Comparison of ENCODE assay signal across 22 cellular contexts in the genomic region with DNA sequence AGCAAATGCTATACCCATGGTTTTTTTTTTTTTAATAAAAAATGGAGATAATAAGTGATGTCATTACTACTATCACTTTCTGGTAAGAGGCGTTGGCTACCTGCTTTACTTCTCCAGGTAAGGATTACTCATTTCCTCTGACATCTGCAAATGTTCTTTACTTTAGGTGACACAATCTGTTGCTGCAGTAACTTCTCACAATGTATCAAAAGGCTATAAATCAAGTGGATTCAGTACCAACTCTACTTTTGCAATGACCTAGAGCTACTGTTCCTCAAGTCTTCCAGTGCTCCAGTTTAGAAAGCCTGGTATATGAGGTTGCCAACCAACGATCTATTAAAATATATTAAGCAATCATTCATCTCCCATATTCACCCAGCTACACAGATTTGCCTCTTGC.
DNase-seq lines count a peak whose midpoint lies in the region; ATAC-seq and TF ChIP-seq lines count a peak whose summit lies in the region.
"Had no signal": no experiment of that assay in that cellular context is flagged by ENCODE, and none has a peak within 500 bp of the region (broad histone marks: within the 10 kb centered on the region; RNA-seq: fewer than 3 reads in every experiment).

No MANE protein-coding gene starts in this region.

- no peaks in the 10 kb centered on the region for H3K9me3 Mint-ChIP-seq in MCF 10A (ENCODE audit: unreplicated experiment)
- H3K9me3 Mint-ChIP-seq in activated T-cell treated with anti-CD3 and anti-CD28 coated beads, Interleukin-2, amount 50 U/mL, for 4 hours = no peaks in the 10 kb centered on the region
- H3K9me3 Mint-ChIP-seq in natural killer cell = peaks cover 3 to 5% of the 10 kb centered on the region in 2 donors
- H3K9me3 Mint-ChIP-seq in activated CD4-positive, alpha-beta T cell treated with anti-CD3 and anti-CD28 coated beads, Interleukin-2, amount 10 ng/mL, durations not matched to agents 24 days and 14 days = no peaks in the 10 kb centered on the region
- H3K9me3 Mint-ChIP-seq: CD8-positive, alpha-beta T cell had no signal

- POLR2A ChIA-PET in MCF 10A (lab: Yijun Ruan, JAX) (interaction anchor here (0.7 to 0.8 kb wide), 2 partner anchors 9 to 128 kb away, joined by 3 to 4 read pairs; no protein-coding TSS in a partner anchor), RWPE1 (lab: Yijun Ruan, JAX; ENCODE audit: low non-redundant PET) (no interaction called here)

- H3K36me3 Mint-ChIP-seq in MCF 10A (ENCODE audit: insufficient read depth, unreplicated experiment) = no peaks in the 10 kb centered on the region
- H3K36me3 Mint-ChIP-seq in activated T-cell treated with anti-CD3 and anti-CD28 coated beads, Interleukin-2, amount 50 U/mL, for 4 hours (ENCODE audit: insufficient read depth) = no peaks in the 10 kb centered on the region
- H3K36me3 Mint-ChIP-seq in natural killer cell = no peaks in the 10 kb centered on the region
- H3K36me3 Mint-ChIP-seq in activated CD4-positive, alpha-beta T cell treated with anti-CD3 and anti-CD28 coated beads, Interleukin-2, amount 10 ng/mL, durations not matched to agents 24 days and 14 days (ENCODE audit: low read depth) = no peaks in the 10 kb centered on the region
- H3K36me3 Mint-ChIP-seq: CD8-positive, alpha-beta T cell had no signal

- H3K9me3 ChIP-seq in breast epithelium = no peaks in the 10 kb centered on the region
- H3K9me3 ChIP-seq: Caco-2, SJCRH30 had no signal

- DNase-seq in MCF 10A (ENCODE audit: unreplicated experiment) (peak; percentile 85), breast epithelium (ENCODE audit: low spot score in 2 of 2) (no peak), RWPE1 (ENCODE audit: low spot score) (peak; percentile 87), epithelial cell of prostate (ENCODE audit: low read depth, low spot score) (peak; percentile 93), natural killer cell (no peak)
- no peak for DNase-seq in activated T-cell treated with anti-CD3 and anti-CD28 coated beads, Interleukin-2, amount 50 U/mL, for 4 hours
- no peak for DNase-seq in activated CD4-positive, alpha-beta T cell treated with anti-CD3 and anti-CD28 coated beads, Interleukin-2, amount 10 ng/mL, durations not matched to agents 24 days and 14 days
- DNase-seq: Caco-2; CD8-positive, alpha-beta T cell; DMS79 treated with DMSO at 0.1 percent for 48 hours; IMR-90; KG1; MM.1S; NCI-H2029; NCI-H446 treated with DMSO at 0.1 percent for 48 hours; NCI-H526; SJCRH30 had no signal

- H3K36me3 ChIP-seq in breast epithelium = no peaks in the 10 kb centered on the region
- H3K36me3 ChIP-seq: SJCRH30 had no signal

- H3K27ac Mint-ChIP-seq in MCF 10A (ENCODE audit: low read depth, unreplicated experiment) (peak overlapping the region; percentile 19), natural killer cell (no peak overlapping the region)
- no peak overlapping the region for H3K27ac Mint-ChIP-seq in activated CD4-positive, alpha-beta T cell treated with anti-CD3 and anti-CD28 coated beads, Interleukin-2, amount 10 ng/mL, durations not matched to agents 24 days and 14 days
- H3K27ac Mint-ChIP-seq: B cell; CD8-positive, alpha-beta T cell had no signal

- H3K27me3 ChIP-seq in breast epithelium = no peaks in the 10 kb centered on the region
- H3K27me3 ChIP-seq: SJCRH30 had no signal

- TF ChIP-seq CTCF in MCF 10A (IDR thresholded peaks at IDR 0.05; ENCODE audit: unreplicated experiment) = no peak
- TF ChIP-seq CTCF in breast epithelium (IDR thresholded peaks at IDR 0.05) = no peak
- no peak for TF ChIP-seq CTCF in RWPE1 (conservative IDR thresholded peaks at IDR 0.05; ENCODE audit: low read depth)
- no peak for TF ChIP-seq CTCF in natural killer cell (IDR thresholded peaks at IDR 0.05)

- ATAC-seq in activated T-cell treated with anti-CD3 and anti-CD28 coated beads, Interleukin-2, amount 50 U/mL, for 4 hours = no peak
- ATAC-seq in HG03520 (IDR thresholded peaks at IDR 0.05; ENCODE audit: unreplicated experiment) (no peak), natural killer cell (no peak)
- ATAC-seq: CD8-positive, alpha-beta T cell; Right ventricle myocardium inferior had no signal

- intact Hi-C loops in MCF 10A (cut with micrococcal nuclease) = no loop called here
- intact Hi-C loops in breast epithelium (cut with DNase I; ENCODE audit: low total_unique reads) = no loop called here
- intact Hi-C loops in natural killer cell (cut with micrococcal nuclease) = no loop called here
- intact Hi-C loops in activated CD4-positive, alpha-beta T cell treated with anti-CD3 and anti-CD28 coated beads, Interleukin-2, amount 10 ng/mL, durations not matched to agents 24 days and 14 days (cut with micrococcal nuclease) = no loop called here

- CTCF ChIA-PET in MCF 10A (lab: Yijun Ruan, JAX) (interaction anchor here (0.7 to 0.9 kb wide), 3 partner anchors 11 to 1281 kb away, joined by 3 to 4 read pairs (median 4); no protein-coding TSS in a partner anchor), RWPE1 (lab: Yijun Ruan, JAX) (no interaction called here)

- no peaks in the 10 kb centered on the region for H3K4me1 ChIP-seq in breast epithelium
- H3K4me1 ChIP-seq: Caco-2, SJCRH30 had no signal

- H3K4me3 Mint-ChIP-seq in MCF 10A (ENCODE audit: unreplicated experiment) (no peak overlapping the region), natural killer cell (no peak overlapping the region)
- no peak overlapping the region for H3K4me3 Mint-ChIP-seq in activated T-cell treated with anti-CD3 and anti-CD28 coated beads, Interleukin-2, amount 50 U/mL, for 4 hours
- no peak overlapping the region for H3K4me3 Mint-ChIP-seq in activated CD4-positive, alpha-beta T cell treated with anti-CD3 and anti-CD28 coated beads, Interleukin-2, amount 10 ng/mL, durations not matched to agents 24 days and 14 days
- H3K4me3 Mint-ChIP-seq: B cell; CD8-positive, alpha-beta T cell had no signal

- H3K27me3 Mint-ChIP-seq in MCF 10A (ENCODE audit: insufficient read depth, unreplicated experiment) (no peaks in the 10 kb centered on the region), natural killer cell (ENCODE audit: low read depth in 2 of 2) (peaks cover 0 to 3% of the 10 kb centered on the region in 2 donors)
- no peaks in the 10 kb centered on the region for H3K27me3 Mint-ChIP-seq in activated T-cell treated with anti-CD3 and anti-CD28 coated beads, Interleukin-2, amount 50 U/mL, for 4 hours (ENCODE audit: low read depth)
- no peaks in the 10 kb centered on the region for H3K27me3 Mint-ChIP-seq in activated CD4-positive, alpha-beta T cell treated with anti-CD3 and anti-CD28 coated beads, Interleukin-2, amount 10 ng/mL, durations not matched to agents 24 days and 14 days
- H3K27me3 Mint-ChIP-seq: B cell had no signal

- H3K4me1 Mint-ChIP-seq in MCF 10A (ENCODE audit: insufficient read depth, unreplicated experiment) (peaks cover 6% of the 10 kb centered on the region), natural killer cell (no peaks in the 10 kb centered on the region)
- H3K4me1 Mint-ChIP-seq in activated T-cell treated with anti-CD3 and anti-CD28 coated beads, Interleukin-2, amount 50 U/mL, for 4 hours (ENCODE audit: low read depth) = no peaks in the 10 kb centered on the region
- no peaks in the 10 kb centered on the region for H3K4me1 Mint-ChIP-seq in activated CD4-positive, alpha-beta T cell treated with anti-CD3 and anti-CD28 coated beads, Interleukin-2, amount 10 ng/mL, durations not matched to agents 24 days and 14 days
- H3K4me1 Mint-ChIP-seq: B cell had no signal

- no peak for TF ChIP-seq POLR2A in breast epithelium (IDR thresholded peaks at IDR 0.05)

- H3K4me3 ChIP-seq in breast epithelium = no peak overlapping the region
- H3K4me3 ChIP-seq: SJCRH30 had no signal

- no TSS peak for BruUV-seq in MCF 10A (replicated peaks; lab: Mats Ljungman, UMichigan)

- no peak overlapping the region for H3K27ac ChIP-seq in breast epithelium
- H3K27ac ChIP-seq in RWPE1 = no peak overlapping the region
- H3K27ac ChIP-seq in epithelial cell of prostate = peak overlapping the region; percentile 49
- H3K27ac ChIP-seq: 22Rv1, C4-2B, SJCRH30 had no signal

Comparison
In these comparisons a context has a peak if more than half of its experiments do, and no peak if none do; other contexts are left out.
1. DNase-seq: peak in MCF 10A (single experiment), RWPE1 (single experiment) and epithelial cell of prostate (single experiment); none in breast epithelium (0 of 2), activated T-cell treated with anti-CD3 and anti-CD28 coated beads, Interleukin-2, amount 50 U/mL, for 4 hours (single experiment), natural killer cell (single experiment) and activated CD4-positive, alpha-beta T cell treated with anti-CD3 and anti-CD28 coated beads, Interleukin-2, amount 10 ng/mL, durations not matched to agents 24 days and 14 days (single experiment).